11 cellular contexts compared by ENCODE assay signal in the genomic region with DNA sequence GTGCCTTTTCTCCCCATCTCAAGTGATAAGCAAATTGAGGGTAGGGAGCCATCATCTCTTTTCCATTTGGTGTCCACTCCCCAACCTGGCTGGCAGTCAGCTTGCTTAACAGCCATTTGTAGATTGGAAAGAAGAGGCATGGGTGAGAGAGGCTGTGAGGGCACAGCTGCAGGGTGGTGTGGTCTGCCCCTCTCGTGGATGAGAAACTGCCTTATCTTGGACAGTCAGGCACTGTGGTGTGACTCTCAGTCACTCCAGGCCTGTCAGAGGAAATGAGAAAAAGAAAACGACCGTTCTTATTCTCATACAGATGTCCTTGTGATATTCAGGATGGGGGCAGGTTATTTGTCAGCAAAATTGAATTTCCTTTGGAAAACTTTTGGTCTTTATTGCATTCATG.
DNase-seq lines count a peak whose midpoint lies in the region; ATAC-seq and TF ChIP-seq lines count a peak whose summit lies in the region.
"Had no signal": no experiment of that assay in that cellular context is flagged by ENCODE, and none has a peak within 500 bp of the region (broad histone marks: within the 10 kb centered on the region; RNA-seq: fewer than 3 reads in every experiment).

No MANE protein-coding gene starts in this region.

- peaks cover 0 to 1% (median 0%) of the 10 kb centered on the region in 3 donors for H3K27me3 Mint-ChIP-seq in CD14-positive monocyte (ENCODE audit: low read depth in 3 of 3)

- intact Hi-C loops in CD14-positive monocyte (cut with micrococcal nuclease) (loop anchor here in 1 of 2 donors (5.0 to 10.0 kb wide), 2 partner anchors 47 to 85 kb away; no protein-coding TSS in a partner anchor), left lung (cut with DNase I) (no loop called here), sigmoid colon (cut with DNase I) (loop anchor here (2.0 kb wide), 1 partner anchor 17 kb away; no protein-coding TSS in a partner anchor)

- TF ChIP-seq EP300 in sigmoid colon (IDR thresholded peaks at IDR 0.05), result no peak

- no peak for TF ChIP-seq POLR2A in sigmoid colon (IDR thresholded peaks at IDR 0.05)

- no peak overlapping the region for H3K4me3 Mint-ChIP-seq in CD14-positive monocyte

- peaks cover 38 to 47% of the 10 kb centered on the region in 2 donors for H3K36me3 Mint-ChIP-seq in CD14-positive monocyte

- ATAC-seq in HG02678 (IDR thresholded peaks at IDR 0.05; ENCODE audit: unreplicated experiment) (peak; percentile 64), left lung (peak; percentile 15), HG02885 (IDR thresholded peaks at IDR 0.05; ENCODE audit: poor library complexity, unreplicated experiment) (no peak)
- ATAC-seq: body of pancreas had no signal

- H3K27me3 ChIP-seq in left lung (no peaks in the 10 kb centered on the region), sigmoid colon (no peaks in the 10 kb centered on the region)
- H3K27me3 ChIP-seq: body of pancreas had no signal

- peaks cover 0 to 2% (median 0%) of the 10 kb centered on the region in 7 donors for H3K9me3 Mint-ChIP-seq in CD14-positive monocyte

- H3K4me1 ChIP-seq in left lung (peaks cover 23 to 88% of the 10 kb centered on the region in 2 donors), sigmoid colon (peaks cover 0 to 34% (median 31%) of the 10 kb centered on the region in 4 donors)

- no peak for DNase-seq in CD14-positive monocyte (ENCODE audit: low spot score)
- DNase-seq in OCI-M1 (lab: John Stamatoyannopoulos, UW), result peak; percentile 90
- no peak for DNase-seq in left lung
- DNase-seq in COLO829 (ENCODE audit: low spot score), result no peak
- no peak for DNase-seq in sigmoid colon
- DNase-seq in NCI-H510A (lab: John Stamatoyannopoulos, UW), result no peak
- DNase-seq: AML-193, body of pancreas had no signal

- WGBS in sigmoid colon, 2 donors, result 53 to 79% methylated on average over 3 of the region's 3 CpGs

- no peak for TF ChIP-seq CTCF in CD14-positive monocyte (IDR thresholded peaks at IDR 0.05)
- TF ChIP-seq CTCF in left lung (IDR thresholded peaks at IDR 0.05), result no peak
- TF ChIP-seq CTCF in sigmoid colon (IDR thresholded peaks at IDR 0.05), result no peak

- no peak overlapping the region for H3K4me3 ChIP-seq in left lung
- no peak overlapping the region for H3K4me3 ChIP-seq in sigmoid colon
- H3K4me3 ChIP-seq: body of pancreas, SK-N-MC had no signal

- H3K36me3 ChIP-seq in left lung (peaks cover 0 to 35% of the 10 kb centered on the region in 2 donors), sigmoid colon (peaks cover 0 to 33% (median 9%) of the 10 kb centered on the region in 4 donors)

- H3K27ac Mint-ChIP-seq in CD14-positive monocyte, result peak overlapping the region; percentile 11 to 99 (median 99)

- H3K27ac ChIP-seq in left lung (peak overlapping the region in 1 of 2 donors; percentile 91), sigmoid colon (no peak overlapping the region)
- H3K27ac ChIP-seq: SK-N-MC had no signal

- H3K9me3 ChIP-seq in left lung (no peaks in the 10 kb centered on the region), sigmoid colon (no peaks in the 10 kb centered on the region)
- H3K9me3 ChIP-seq: body of pancreas had no signal

- H3K4me1 Mint-ChIP-seq in CD14-positive monocyte, result peaks cover 88% of the 10 kb centered on the region
